Comparison of ENCODE assay signal across 8 cellular contexts in the genomic region with DNA sequence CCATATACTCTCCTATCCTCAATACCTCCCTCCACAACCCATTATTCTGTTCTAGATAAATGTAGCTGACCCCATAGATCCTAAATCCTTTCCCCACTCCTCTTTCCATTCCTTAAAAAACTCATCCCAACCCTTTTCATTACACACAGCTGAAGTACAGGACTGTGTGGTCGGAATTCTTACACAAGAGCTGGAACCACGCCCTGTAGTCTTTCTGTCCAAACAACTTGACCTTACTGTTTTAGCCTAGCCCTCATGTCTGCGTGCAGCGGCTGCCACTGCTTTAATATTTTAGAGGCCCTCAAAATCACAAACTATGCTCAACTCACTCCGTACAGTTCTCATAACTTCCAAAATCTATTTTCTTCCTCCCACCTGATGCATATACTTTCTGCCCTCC. TPM values are rescaled to one million over a fixed set of nuclear protein-coding genes. Genes with fewer than 3 reads are reported as not detected.
"Had no signal": no experiment of that assay in that cellular context is flagged by ENCODE, and none has a peak within 500 bp of the region (broad histone marks: within the 10 kb centered on the region; RNA-seq: fewer than 3 reads in every experiment).

No MANE protein-coding gene starts in this region.

RNA-seq across cellular contexts. Expression of gene CD300LB, which starts 27.3 kb away (rescaled TPM):
- total RNA-seq: activated B cell treated with CpG ODN at 0.5 μM for 24 hours; activated CD4-positive, alpha-beta memory T cell treated with anti-CD3 and anti-CD28 coated beads, Interleukin-2, amount 10 ng/mL, durations not matched to agents 7 days and 5 days; activated naive CD8-positive, alpha-beta T cell treated with anti-CD3 and anti-CD28 coated beads for 36 hours; activated T-cell treated with anti-CD3 and anti-CD28 coated beads, Interleukin-2, amount 50 U/mL, for 72 hours; activated T-helper 17 cell treated with anti-CD3 and anti-CD28 coated beads, Interleukin-2, amount 50 U/mL, for 72 hours; NCI-H460; SK-MEL-5; T-cell had no signal

RNA-seq across cellular contexts. Expression of gene CD300A, which starts 37.5 kb away (rescaled TPM):
- total RNA-seq: NCI-H460, SK-MEL-5 had no signal

RNA-seq across cellular contexts. Expression of gene CD300C, which starts 42.0 kb away (rescaled TPM):
- total RNA-seq: activated naive CD8-positive, alpha-beta T cell treated with anti-CD3 and anti-CD28 coated beads for 36 hours had no signal
